ENCODE assay signal across 7 cellular contexts in the genomic region with DNA sequence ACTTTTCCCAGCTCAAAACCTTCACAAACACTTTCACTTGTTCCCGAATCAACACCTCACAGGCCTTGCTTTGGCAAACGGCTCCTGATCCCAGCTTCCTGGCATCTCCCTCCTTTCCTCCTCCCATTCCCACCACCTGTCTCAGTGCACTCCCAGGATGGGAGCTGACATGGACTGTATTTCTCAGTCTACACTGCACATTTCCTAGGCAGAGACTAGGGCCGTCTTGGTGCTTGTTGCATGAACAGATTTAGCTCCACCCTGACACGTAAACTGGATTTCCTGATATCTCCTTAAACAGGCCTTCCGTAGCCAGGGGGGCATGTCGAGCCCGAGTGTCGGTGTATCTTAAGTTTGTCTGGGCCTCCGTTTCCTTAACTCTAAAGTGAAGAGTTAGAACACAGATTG. TPM values are rescaled to one million over a fixed set of nuclear protein-coding genes. Genes with fewer than 3 reads are reported as not detected.
DNase-seq lines count a peak whose midpoint lies in the region; ATAC-seq, FAIRE-seq and TF ChIP-seq lines count a peak whose summit lies in the region.

No MANE protein-coding gene starts in this region.

- no peak for TF ChIP-seq CTCF in esophagus squamous epithelium (IDR thresholded peaks at IDR 0.05)

- H3K4me1 ChIP-seq in SJCRH30: no peaks in the 10 kb centered on the region
- peaks cover 0 to 65% (median 13%) of the 10 kb centered on the region in 3 donors for H3K4me1 ChIP-seq in esophagus squamous epithelium
- peaks cover 27 to 37% (median 33%) of the 10 kb centered on the region in 3 donors for H3K4me1 ChIP-seq in skeletal muscle tissue (ENCODE audit: control insufficient read depth in 3 of 3, insufficient read depth in 3 of 3, low read length in 3 of 3)

- H3K36me3 ChIP-seq in SJCRH30 (no peaks in the 10 kb centered on the region), esophagus squamous epithelium (peaks cover 0 to 10% (median 0%) of the 10 kb centered on the region in 3 donors), skeletal muscle tissue (ENCODE audit: control insufficient read depth in 3 of 3, insufficient read depth in 3 of 3, low read length in 3 of 3) (peaks cover 0 to 9% (median 0%) of the 10 kb centered on the region in 3 donors)

- peak overlapping the region; percentile 45 to 81 (median 72) for H3K9ac ChIP-seq in skeletal muscle tissue (ENCODE audit: low read depth in 1 of 3, low read length in 3 of 3)

- intact Hi-C loops in esophagus squamous epithelium (cut with DNase I): no loop called here

- H3K4me3 ChIP-seq in SJCRH30 (peak overlapping the region; percentile 88), esophagus squamous epithelium (peak overlapping the region in 2 of 4 donors; percentile 81 to 98), skeletal muscle tissue (ENCODE audit: low read length in 3 of 3) (peak overlapping the region; percentile 67 to 94 (median 79))

- H3K27ac ChIP-seq in SJCRH30 (no peak overlapping the region), esophagus squamous epithelium (peak overlapping the region; percentile 99 to 100 (median 100)), skeletal muscle tissue (ENCODE audit: low read depth, low read length) (peak overlapping the region; percentile 99)

- 44 to 64% methylated on average over 6 to 9 of the region's 9 CpGs for WGBS in esophagus squamous epithelium, 2 donors

- H3K9me3 ChIP-seq in SJCRH30 (replicated peaks) (no peaks in the 10 kb centered on the region), esophagus squamous epithelium (no peaks in the 10 kb centered on the region), skeletal muscle tissue (ENCODE audit: control insufficient read depth in 3 of 3, low read length in 3 of 3) (no peaks in the 10 kb centered on the region)

- H3K27me3 ChIP-seq in SJCRH30 (no peaks in the 10 kb centered on the region), esophagus squamous epithelium (no peaks in the 10 kb centered on the region), skeletal muscle tissue (ENCODE audit: control insufficient read depth in 3 of 3, insufficient read depth in 3 of 3, low read length in 3 of 3) (no peaks in the 10 kb centered on the region)

- peak; percentile 64 for FAIRE-seq in GM18507 (lab: Jason Lieb, UNC)

- no peak for TF ChIP-seq POLR2A in esophagus squamous epithelium (IDR thresholded peaks at IDR 0.05)

- ATAC-seq in GM21447 (IDR thresholded peaks at IDR 0.05; ENCODE audit: unreplicated experiment): no peak

- DNase-seq in GM18507 (ENCODE audit: extremely low spot score, insufficient read length, low read depth): no peak
- peak; percentile 20 to 48 for DNase-seq in SJCRH30
- no peak for DNase-seq in esophagus squamous epithelium (lab: John Stamatoyannopoulos, UW)
- DNase-seq in NCI-H2107 treated with DMSO at 0.1 percent for 48 hours (lab: John Stamatoyannopoulos, UW; ENCODE audit: unreplicated experiment): no peak
- no peak for DNase-seq in stimulated activated CD4-positive, alpha-beta T cell treated with anti-CD3 and anti-CD28 coated beads, Interleukin-1b, Interleukin-23, amount 100 ng/mL, for 48 hours

RNA-seq across cellular contexts. Expression of gene WHAMM, which starts 0.8 kb away (rescaled TPM):
- 3.4 and 5.2 TPM in 2 replicates for total RNA-seq in SJCRH30 (2014; rRNA removed; shearing (Covaris generic))
- total RNA-seq in esophagus squamous epithelium: 1 to 10 TPM; 5.3 to 8.8 (median 6.1) TPM
- 6.8 TPM for total RNA-seq in skeletal muscle tissue

RNA-seq across cellular contexts. Expression of gene FSD2, which starts 2.8 kb away (rescaled TPM):
- total RNA-seq in SJCRH30 (2014; rRNA removed; shearing (Covaris generic)): 0.06 TPM in 1 of 2 replicates, not detected in the other
- total RNA-seq in esophagus squamous epithelium: not detected
- total RNA-seq in skeletal muscle tissue: 26.6 TPM

Comparison
In these comparisons a context has a peak if more than half of its experiments do, and no peak if none do; other contexts are left out.
1. DNase-seq: peak in SJCRH30 (2 of 2); none in GM18507 (single experiment), esophagus squamous epithelium (single experiment), NCI-H2107 treated with DMSO at 0.1 percent for 48 hours (single experiment) and stimulated activated CD4-positive, alpha-beta T cell treated with anti-CD3 and anti-CD28 coated beads, Interleukin-1b, Interleukin-23, amount 100 ng/mL, for 48 hours (single experiment).
2. RNA of gene FSD2, which starts 2.8 kb away (total RNA-seq): 26.6 TPM in skeletal muscle tissue (single experiment); 0.06 TPM in SJCRH30 and not detected in esophagus squamous epithelium; every median in the first group is over 10 times any median in the second.